1 cellular context compared by ENCODE assay signal in the genomic region with DNA sequence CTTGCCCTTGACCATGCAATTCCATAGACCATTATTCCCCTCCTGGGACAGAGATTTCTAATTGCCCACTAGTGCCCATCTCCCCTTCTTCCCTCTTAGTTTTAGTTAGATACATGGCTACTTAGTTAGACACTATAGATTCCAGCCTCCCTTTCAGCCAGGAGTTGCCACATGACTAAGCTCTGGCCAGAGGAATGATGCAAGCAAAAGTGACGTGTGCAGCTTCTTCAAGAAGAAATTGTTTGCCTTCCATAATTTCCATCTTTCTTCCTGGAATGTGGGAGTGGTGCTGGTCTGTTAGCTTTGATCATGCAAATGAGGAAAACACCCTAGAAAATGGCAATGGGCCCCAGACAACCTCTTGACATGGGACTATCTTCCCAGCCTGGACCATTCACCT.
TF ChIP-seq lines count a peak whose summit lies in the region.

No MANE protein-coding gene starts in this region.

TF ChIP-seq in H1, 55 proteins besides CTCF, POLR2A, EP300 and RAD21:
- TF ChIP-seq RFX5 (IDR thresholded peaks at IDR 0.05; ENCODE audit: borderline replicate concordance, low read depth, low read length) (no peak), KDM1A (IDR thresholded peaks at IDR 0.05; ENCODE audit: borderline replicate concordance, low read length) (no peak), POU5F1 (IDR thresholded peaks at IDR 0.05; ENCODE audit: low read depth, low read length) (no peak), SAP30 (IDR thresholded peaks at IDR 0.05; ENCODE audit: insufficient read depth, insufficient replicate concordance, low read length) (no peak), JUND (IDR thresholded peaks at IDR 0.05; ENCODE audit: low read length) (no peak), RBBP5 (IDR thresholded peaks at IDR 0.05; ENCODE audit: borderline replicate concordance, low read depth, low read length) (no peak), ASH2L (IDR thresholded peaks at IDR 0.05; ENCODE audit: low read length) (no peak), CBX8 (IDR thresholded peaks at IDR 0.05; ENCODE audit: borderline replicate concordance, low read depth, low read length) (no peak), NRF1 (IDR thresholded peaks at IDR 0.05; ENCODE audit: low read depth, low read length) (no peak), TAF7 (optimal IDR thresholded peaks at IDR 0.05; ENCODE audit: borderline replicate concordance, low read depth, low read length) (no peak), KDM4A (IDR thresholded peaks at IDR 0.05; ENCODE audit: low read depth, low read length, severe bottlenecking) (no peak), PHF8 (conservative IDR thresholded peaks at IDR 0.05; ENCODE audit: low read depth, low read length) (no peak)
TF ChIP-seq in H1: peak in this region for 0.
